Comparison of ENCODE assay signal across 1 cellular context in genomic region chr5:170278611-170279500, GRCh38.
TF ChIP-seq lines count a peak whose summit lies in the region.

No MANE protein-coding gene starts in this region.

TF ChIP-seq in K562, 482 proteins besides CTCF, POLR2A, EP300 and RAD21 (continued from another document and continues in another):
- TF ChIP-seq NR2C2 (CRISPR knock-in tag; IDR thresholded peaks at IDR 0.05) (peak; percentile 55; the same call in 1 of the 2 replicates), NR2C2 (tag; IDR thresholded peaks at IDR 0.05) (peak; percentile 44; the same call in 1 of the 2 replicates), ZNF232 (CRISPR knock-in tag; IDR thresholded peaks at IDR 0.05) (no peak), MEIS2 (IDR thresholded peaks at IDR 0.05; ENCODE audit: partially characterized antibody) (peak; percentile 28), E2F5 (CRISPR knock-in tag; IDR thresholded peaks at IDR 0.05) (no peak), ZNF699 (CRISPR knock-in tag; IDR thresholded peaks at IDR 0.05; ENCODE audit: insufficient replicate concordance) (no peak), RNF219 (CRISPR knock-in tag; IDR thresholded peaks at IDR 0.05) (no peak), MEF2A (IDR thresholded peaks at IDR 0.05; ENCODE audit: control insufficient read depth, low read depth, low read length) (no peak), RBFOX2 (IDR thresholded peaks at IDR 0.05; ENCODE audit: low read depth, low read length) (peak; percentile 48), TFAP4 (CRISPR knock-in tag; IDR thresholded peaks at IDR 0.05; ENCODE audit: borderline replicate concordance) (peak; percentile 57), RAD51 (IDR thresholded peaks at IDR 0.05; ENCODE audit: borderline replicate concordance, low read depth) (no peak), U2AF2 (optimal IDR thresholded peaks at IDR 0.05; ENCODE audit: low read depth, low read length) (no peak), FIP1L1 (IDR thresholded peaks at IDR 0.05; ENCODE audit: low read depth, low read length, poor library complexity, severe bottlenecking) (no peak), RCOR1 (IDR thresholded peaks at IDR 0.05; ENCODE audit: borderline replicate concordance in 1 of 2, low read depth in 2 of 2, low read length in 2 of 2) (peak in 1 of 2 experiments; percentile 6; a peak in 1 of 4 replicates), ZNF239 (CRISPR knock-in tag; IDR thresholded peaks at IDR 0.05) (no peak), THAP7 (CRISPR knock-in tag; IDR thresholded peaks at IDR 0.05) (no peak), NCOA4 (IDR thresholded peaks at IDR 0.05; ENCODE audit: partially characterized antibody) (no peak), GTF3C2 (IDR thresholded peaks at IDR 0.05; ENCODE audit: borderline replicate concordance, extremely low read depth, insufficient read length) (no peak), MLLT1 (IDR thresholded peaks at IDR 0.05) (peak in 1 of 2 experiments; percentile 70; a peak in 2 of 4 replicates), TCF3 (CRISPR knock-in tag; IDR thresholded peaks at IDR 0.05) (peak; percentile 88), SMAD4 (CRISPR knock-in tag; conservative IDR thresholded peaks at IDR 0.05) (peak; percentile 34; the same call in 1 of the 2 replicates), ATF3 (IDR thresholded peaks at IDR 0.05) (peak; percentile 87), ATF3 (CRISPR knock-in tag; conservative IDR thresholded peaks at IDR 0.05) (no peak), STAT5A (IDR thresholded peaks at IDR 0.05; ENCODE audit: borderline replicate concordance, low read length) (0 out of 2 replicates have a peak, but pooled peaks have one; percentile 22), ZBTB5 (IDR thresholded peaks at IDR 0.05) (no peak), NR4A1 (CRISPR knock-in tag; IDR thresholded peaks at IDR 0.05) (no peak), NR4A1 (tag; IDR thresholded peaks at IDR 0.05) (no peak), ETV6 (IDR thresholded peaks at IDR 0.05; ENCODE audit: borderline replicate concordance in 1 of 2, low read depth in 2 of 2, low read length in 1 of 2) (peak in 1 of 2 experiments; percentile 27; a peak in 1 of 4 replicates), ETV6 (CRISPR knock-in tag; IDR thresholded peaks at IDR 0.05; ENCODE audit: borderline replicate concordance) (no peak), PKNOX1 (IDR thresholded peaks at IDR 0.05) (peak; percentile 30; the same call in 1 of the 2 replicates), ZNF584 (CRISPR knock-in tag; IDR thresholded peaks at IDR 0.05; ENCODE audit: low read depth) (0 out of 2 replicates have a peak, but pooled peaks have one; percentile 63), RFX5 (IDR thresholded peaks at IDR 0.05; ENCODE audit: low read depth, low read length) (no peak), NR3C1 (CRISPR knock-in tag; IDR thresholded peaks at IDR 0.05) (no peak), RBM17 (IDR thresholded peaks at IDR 0.05; ENCODE audit: borderline replicate concordance, low read depth, low read length) (no peak), CREM (IDR thresholded peaks at IDR 0.05; ENCODE audit: low read depth) (peak; percentile 56; the same call in 1 of the 2 replicates), PHTF2 (CRISPR knock-in tag; IDR thresholded peaks at IDR 0.05) (no peak), MYNN (IDR thresholded peaks at IDR 0.05) (peak; percentile 42; the same call in 1 of the 2 replicates), MYNN (CRISPR knock-in tag; IDR thresholded peaks at IDR 0.05) (no peak), FOXP4 (CRISPR knock-in tag; IDR thresholded peaks at IDR 0.05; ENCODE audit: borderline replicate concordance) (0 out of 2 replicates have a peak, but pooled peaks have one; percentile 79), U2AF1 (optimal IDR thresholded peaks at IDR 0.05; ENCODE audit: low read depth, low read length) (no peak), MTA2 (IDR thresholded peaks at IDR 0.05; ENCODE audit: low read depth) (0 out of 2 replicates have a peak, but pooled peaks have one; percentile 27), ID3 (CRISPR knock-in tag; IDR thresholded peaks at IDR 0.05) (no peak), ID3 (tag; IDR thresholded peaks at IDR 0.05) (peak; percentile 100), PPARD (CRISPR knock-in tag; IDR thresholded peaks at IDR 0.05) (no peak)
